ENCODE assay signal across 8 cellular contexts in the genomic region with DNA sequence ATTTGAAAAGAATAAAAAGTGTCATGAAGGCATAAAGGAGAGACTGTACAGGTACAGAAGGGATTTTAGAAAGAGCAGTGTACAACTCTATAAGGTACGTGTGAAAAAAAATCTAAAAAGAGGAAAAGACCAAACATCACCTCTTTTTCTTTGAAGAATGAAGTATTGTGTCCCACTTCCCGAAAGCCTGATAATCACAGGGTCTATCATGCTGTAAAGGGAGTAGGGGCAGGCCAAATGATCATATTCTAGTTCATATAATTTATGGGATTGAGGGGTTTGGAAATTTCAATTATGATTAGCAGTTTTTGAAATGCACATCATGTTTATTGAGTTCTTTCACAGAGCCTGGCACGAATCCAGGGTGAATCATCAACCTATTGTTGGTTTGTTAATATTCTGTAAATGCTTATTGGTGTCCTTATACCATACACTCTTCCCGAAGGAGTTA. TPM values are rescaled to one million over a fixed set of nuclear protein-coding genes. Genes with fewer than 3 reads are reported as not detected.
DNase-seq lines count a peak whose midpoint lies in the region; ATAC-seq and TF ChIP-seq lines count a peak whose summit lies in the region.

No MANE protein-coding gene starts in this region.

- H3K4me2 ChIP-seq in neuronal stem cell (ENCODE audit: insufficient read depth, low read length, poor library complexity, severe bottlenecking): peak overlapping the region; percentile 24

- H3K18ac ChIP-seq in neuronal stem cell (ENCODE audit: low read length): no peak overlapping the region

- H2BK120ac ChIP-seq in neuronal stem cell (ENCODE audit: low read depth, low read length): no peak overlapping the region

- H3K4ac ChIP-seq in neuronal stem cell (ENCODE audit: low read length): no peak overlapping the region

- H3K23ac ChIP-seq in neuronal stem cell (ENCODE audit: low read depth, low read length, poor library complexity): no peak overlapping the region

- peaks cover 43% of the 10 kb centered on the region for H3K4me1 ChIP-seq in HUES6 (ENCODE audit: control insufficient read depth, insufficient read depth, low read length)
- H3K4me1 ChIP-seq in esophagus squamous epithelium: peaks cover 11 to 66% (median 36%) of the 10 kb centered on the region in 3 donors
- peaks cover 1 to 14% of the 10 kb centered on the region in 2 donors for H3K4me1 ChIP-seq in neuronal stem cell (ENCODE audit: control insufficient read depth in 2 of 2, insufficient read depth in 1 of 2, low read depth in 1 of 2, low read length in 2 of 2)

- DNase-seq in COR-L47 (lab: John Stamatoyannopoulos, UW) (peak; percentile 72), WERI-Rb-1 (no peak), esophagus squamous epithelium (lab: John Stamatoyannopoulos, UW) (no peak), neuronal stem cell (ENCODE audit: low spot score) (no peak), left lobe of liver (ENCODE audit: low spot score) (no peak)

- H3K27ac ChIP-seq in HUES6 (ENCODE audit: low read depth, low read length): peak overlapping the region; percentile 15; the same call in 1 of the 2 replicates
- H3K27ac ChIP-seq in WERI-Rb-1: peak overlapping the region; percentile 86
- H3K27ac ChIP-seq in esophagus squamous epithelium: peak overlapping the region; percentile 96 to 98 (median 98)
- H3K27ac ChIP-seq in neuronal stem cell (replicated peaks; ENCODE audit: low read length): peak overlapping the region; percentile 99

- H3K36me3 ChIP-seq in HUES6 (ENCODE audit: control insufficient read depth, insufficient read depth, low read length) (no peaks in the 10 kb centered on the region), WERI-Rb-1 (no peaks in the 10 kb centered on the region), esophagus squamous epithelium (no peaks in the 10 kb centered on the region), neuronal stem cell (replicated peaks in 1 of 2; ENCODE audit: control insufficient read depth in 2 of 2, insufficient read depth in 2 of 2, low read length in 2 of 2) (no peaks in the 10 kb centered on the region)

- H3K9me3 ChIP-seq in HUES6 (ENCODE audit: control insufficient read depth, insufficient read depth, low read depth, low read length) (no peaks in the 10 kb centered on the region), WERI-Rb-1 (ENCODE audit: severe bottlenecking) (no peaks in the 10 kb centered on the region), esophagus squamous epithelium (no peaks in the 10 kb centered on the region), neuronal stem cell (replicated peaks in 1 of 2; ENCODE audit: control insufficient read depth in 2 of 2, insufficient read depth in 1 of 2, low read depth in 1 of 2, low read length in 2 of 2) (no peaks in the 10 kb centered on the region)

- no peak for ATAC-seq in HG02885 (IDR thresholded peaks at IDR 0.05; ENCODE audit: poor library complexity, unreplicated experiment)
- ATAC-seq in HG03521 (IDR thresholded peaks at IDR 0.05; ENCODE audit: unreplicated experiment): no peak
- ATAC-seq in left lobe of liver: no peak

- peak overlapping the region; percentile 92 for H2AFZ ChIP-seq in neuronal stem cell (ENCODE audit: low read length)

- intact Hi-C loops in esophagus squamous epithelium (cut with DNase I): no loop called here

- no peak overlapping the region for H3K14ac ChIP-seq in neuronal stem cell (ENCODE audit: low read length)

- peak overlapping the region; percentile 99 for H3K4me3 ChIP-seq in HUES6 (ENCODE audit: low read depth, low read length)
- peak overlapping the region; percentile 87 for H3K4me3 ChIP-seq in WERI-Rb-1 (ENCODE audit: low read depth, low read length)
- H3K4me3 ChIP-seq in esophagus squamous epithelium: peak overlapping the region; percentile 62 to 91 (median 75)
- peak overlapping the region in 1 of 2 donors; percentile 81 for H3K4me3 ChIP-seq in neuronal stem cell (ENCODE audit: low read length in 2 of 2)

- H2BK12ac ChIP-seq in neuronal stem cell (ENCODE audit: low read length): no peak overlapping the region

- WGBS in esophagus squamous epithelium, 2 donors: 2 to 3% methylated on average over 3 to 4 of the region's 4 CpGs
- no CpG with 5 or more reads among the region's 4 CpGs for WGBS in neuronal stem cell (ENCODE audit: extremely low coverage in 2 of 2, insufficient read length in 2 of 2, insufficient replicate concordance in 1 of 2), 2 donors

- peaks cover 5% of the 10 kb centered on the region for H3K79me1 ChIP-seq in neuronal stem cell (ENCODE audit: low read depth, low read length)

- H2BK5ac ChIP-seq in neuronal stem cell (ENCODE audit: low read length): no peak overlapping the region

- H4K91ac ChIP-seq in neuronal stem cell (ENCODE audit: low read depth, low read length, poor library complexity): no peak overlapping the region

- H2BK15ac ChIP-seq in neuronal stem cell (ENCODE audit: low read length): no peak overlapping the region

- no peak for TF ChIP-seq CTCF in WERI-Rb-1 (IDR thresholded peaks at IDR 0.05; ENCODE audit: low read depth, low read length)
- no peak for TF ChIP-seq CTCF in esophagus squamous epithelium (IDR thresholded peaks at IDR 0.05)

- H4K8ac ChIP-seq in neuronal stem cell (ENCODE audit: low read depth, low read length): no peak overlapping the region

- H2AK5ac ChIP-seq in neuronal stem cell (ENCODE audit: low read depth, low read length): no peak overlapping the region

- no peak for TF ChIP-seq POLR2A in esophagus squamous epithelium (IDR thresholded peaks at IDR 0.05)

- H3K27me3 ChIP-seq in HUES6 (ENCODE audit: control insufficient read depth, insufficient read depth, low read length) (no peaks in the 10 kb centered on the region), WERI-Rb-1 (ENCODE audit: insufficient read depth, low read depth, severe bottlenecking) (no peaks in the 10 kb centered on the region), esophagus squamous epithelium (no peaks in the 10 kb centered on the region), neuronal stem cell (ENCODE audit: control insufficient read depth in 3 of 3, insufficient read depth in 3 of 3, low read depth in 1 of 3, low read length in 3 of 3) (no peaks in the 10 kb centered on the region)

- H3K9ac ChIP-seq in HUES6 (ENCODE audit: low read length) (peak overlapping the region; percentile 66), neuronal stem cell (ENCODE audit: low read depth, low read length, poor library complexity) (no peak overlapping the region)

RNA-seq across cellular contexts. Expression of a gene that starts 0.9 kb away (rescaled TPM):
- total RNA-seq in esophagus squamous epithelium (10 to 100 TPM; 27.5 to 56.6 (median 32.1) TPM), left lobe of liver (30.9 TPM)
- polyA plus RNA-seq in neuronal stem cell (2013, experiment 1 of 2): 36.6 TPM
- polyA plus RNA-seq in neuronal stem cell (2013, experiment 2 of 2): 38.4 TPM

Comparison
In these comparisons a context has a peak if more than half of its experiments do, and no peak if none do; other contexts are left out.
1. H3K27ac ChIP-seq: peak in every context shown above with its lines; median percentile 99 in neuronal stem cell; 98 in esophagus squamous epithelium; 86 in WERI-Rb-1; 15 in HUES6.